Comparison of ENCODE assay signal across 1 cellular context in genomic region chr3:195731356-195731960, GRCh38.
TF ChIP-seq lines count a peak whose summit lies in the region.

No MANE protein-coding gene starts in this region.

TF ChIP-seq in H1, 55 proteins besides CTCF, POLR2A, EP300 and RAD21:
- no peak for TF ChIP-seq POU5F1 (IDR thresholded peaks at IDR 0.05; ENCODE audit: low read depth, low read length)
- TF ChIP-seq, protein P1, sequence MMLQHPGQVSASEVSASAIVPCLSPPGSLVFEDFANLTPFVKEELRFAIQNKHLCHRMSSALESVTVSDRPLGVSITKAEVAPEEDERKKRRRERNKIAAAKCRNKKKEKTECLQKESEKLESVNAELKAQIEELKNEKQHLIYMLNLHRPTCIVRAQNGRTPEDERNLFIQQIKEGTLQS (IDR thresholded peaks at IDR 0.05; ENCODE audit: insufficient read depth, low read depth, low read length) = no peak
- TF ChIP-seq KDM4A (IDR thresholded peaks at IDR 0.05; ENCODE audit: low read depth, low read length, severe bottlenecking) = no peak
- TF ChIP-seq SIN3A (conservative IDR thresholded peaks at IDR 0.05 in 1 of 2, IDR thresholded peaks at IDR 0.05 in 1 of 2; ENCODE audit: low read depth in 1 of 2, low read length in 2 of 2) = no peak
- no peak for TF ChIP-seq ASH2L (IDR thresholded peaks at IDR 0.05; ENCODE audit: low read length)
- no peak for TF ChIP-seq SIRT6 (IDR thresholded peaks at IDR 0.05; ENCODE audit: low read length)
- no peak for TF ChIP-seq SP2 (IDR thresholded peaks at IDR 0.05; ENCODE audit: low read length)
- TF ChIP-seq NANOG (IDR thresholded peaks at IDR 0.05; ENCODE audit: insufficient read depth, low read depth, low read length, poor library complexity, severe bottlenecking) = no peak
- TF ChIP-seq EZH2 (IDR thresholded peaks at IDR 0.05; ENCODE audit: low read depth, low read length, severe bottlenecking) = no peak
- TF ChIP-seq CREB1 (IDR thresholded peaks at IDR 0.05) = no peak
- no peak for TF ChIP-seq CHD2 (IDR thresholded peaks at IDR 0.05; ENCODE audit: low read length)
- TF ChIP-seq, protein P2, sequence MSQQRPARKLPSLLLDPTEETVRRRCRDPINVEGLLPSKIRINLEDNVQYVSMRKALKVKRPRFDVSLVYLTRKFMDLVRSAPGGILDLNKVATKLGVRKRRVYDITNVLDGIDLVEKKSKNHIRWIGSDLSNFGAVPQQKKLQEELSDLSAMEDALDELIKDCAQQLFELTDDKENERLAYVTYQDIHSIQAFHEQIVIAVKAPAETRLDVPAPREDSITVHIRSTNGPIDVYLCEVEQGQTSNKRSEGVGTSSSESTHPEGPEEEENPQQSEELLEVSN (IDR thresholded peaks at IDR 0.05) = no peak
- TF ChIP-seq JUND (IDR thresholded peaks at IDR 0.05; ENCODE audit: low read length) = no peak
- no peak for TF ChIP-seq CBX8 (IDR thresholded peaks at IDR 0.05; ENCODE audit: borderline replicate concordance, low read depth, low read length)
- no peak for TF ChIP-seq FOSL1 (IDR thresholded peaks at IDR 0.05; ENCODE audit: insufficient read depth, low read depth, low read length)
- TF ChIP-seq KDM1A (IDR thresholded peaks at IDR 0.05; ENCODE audit: borderline replicate concordance, low read length) = no peak
- no peak for TF ChIP-seq BRCA1 (IDR thresholded peaks at IDR 0.05; ENCODE audit: low read depth, low read length)
